ENCODE assay signal across 8 cellular contexts in genomic region chr2:231104115-231104713, GRCh38. TPM values are rescaled to one million over a fixed set of nuclear protein-coding genes. Genes with fewer than 3 reads are reported as not detected.
A peak's percentile ranks its signal among the peaks of the same experiment; 100 is the strongest.
DNase-seq lines count a peak whose midpoint lies in the region; ATAC-seq and TF ChIP-seq lines count a peak whose summit lies in the region.

No MANE protein-coding gene starts in this region.

- H2BK5ac ChIP-seq in trophoblast cell (ENCODE audit: low read depth, low read length, poor library complexity): no peak overlapping the region

- no peak overlapping the region for H3K23ac ChIP-seq in trophoblast cell (ENCODE audit: low read length)

- peaks cover 0 to 18% (median 0%) of the 10 kb centered on the region in 3 donors for H3K36me3 ChIP-seq in Peyer's patch
- peaks cover 18 to 29% of the 10 kb centered on the region in 2 experiments for H3K36me3 ChIP-seq in trophoblast cell (ENCODE audit: control insufficient read depth in 1 of 2, insufficient read depth in 2 of 2, low read length in 2 of 2)

- WGBS in trophoblast cell (ENCODE audit: extremely low coverage, insufficient coverage, insufficient read length): no CpG with 5 or more reads among the region's 3 CpGs

- H3K27me3 ChIP-seq in Peyer's patch: no peaks in the 10 kb centered on the region
- H3K27me3 ChIP-seq in trophoblast cell (ENCODE audit: insufficient read depth, low read length): no peaks in the 10 kb centered on the region

- no peak overlapping the region for H2BK120ac ChIP-seq in trophoblast cell (ENCODE audit: insufficient read depth, low read length, poor library complexity)

- H4K91ac ChIP-seq in trophoblast cell (ENCODE audit: low read depth, low read length): no peak overlapping the region

- peak overlapping the region in 1 of 4 donors; percentile 9 for H3K27ac ChIP-seq in Peyer's patch
- H3K27ac ChIP-seq in trophoblast cell (ENCODE audit: low read depth, low read length): no peak overlapping the region

- peaks cover 0 to 14% (median 0%) of the 10 kb centered on the region in 4 donors for H3K4me1 ChIP-seq in Peyer's patch
- H3K4me1 ChIP-seq in trophoblast cell (ENCODE audit: control insufficient read depth in 1 of 2, insufficient read depth in 2 of 2, low read length in 2 of 2): no peaks in the 10 kb centered on the region

- H3K4me3 ChIP-seq in Peyer's patch (no peak overlapping the region), trophoblast cell (ENCODE audit: low read depth, low read length) (no peak overlapping the region)

- no peak overlapping the region for H3K4ac ChIP-seq in trophoblast cell (ENCODE audit: low read depth, low read length)

- ATAC-seq in GM18511 (IDR thresholded peaks at IDR 0.05; ENCODE audit: unreplicated experiment) (peak; percentile 63), HG03378 (IDR thresholded peaks at IDR 0.05; ENCODE audit: unreplicated experiment) (peak; percentile 74), GM18909 (IDR thresholded peaks at IDR 0.05; ENCODE audit: poor library complexity, unreplicated experiment) (no peak)

- H3K79me1 ChIP-seq in trophoblast cell (ENCODE audit: low read length): no peaks in the 10 kb centered on the region

- H2AFZ ChIP-seq in trophoblast cell (ENCODE audit: insufficient read depth, low read length, poor library complexity): no peak overlapping the region

- no peak overlapping the region for H3K4me2 ChIP-seq in trophoblast cell (ENCODE audit: low read length)

- no peak overlapping the region for H4K12ac ChIP-seq in trophoblast cell (ENCODE audit: low read depth, low read length)

- peak; percentile 55 to 92 (median 86) for TF ChIP-seq CTCF in Peyer's patch (IDR thresholded peaks at IDR 0.05)

- DNase-seq in AG20443 (ENCODE audit: low spot score) (peak; percentile 58), Peyer's patch (peak in 2 of 3 donors; percentile 38 to 85), germinal center (ENCODE audit: low spot score) (peak; percentile 52), trophoblast cell (peak; percentile 61 to 87)
- DNase-seq in activated naive CD4-positive, alpha-beta T cell treated with Interleukin-2 at 50 U/mL for 16 hours: peak; percentile 60

- no peak overlapping the region for H4K8ac ChIP-seq in trophoblast cell (ENCODE audit: low read depth, low read length)

- H3K9ac ChIP-seq in trophoblast cell (ENCODE audit: low read length): no peak overlapping the region

- H3K9me3 ChIP-seq in Peyer's patch: peaks cover 0 to 10% (median 3%) of the 10 kb centered on the region in 4 donors
- H3K9me3 ChIP-seq in trophoblast cell (ENCODE audit: insufficient read depth, low read depth, low read length): peaks cover 5% of the 10 kb centered on the region

- H2BK12ac ChIP-seq in trophoblast cell (ENCODE audit: low read length): no peak overlapping the region

- H3K18ac ChIP-seq in trophoblast cell (ENCODE audit: low read length): no peak overlapping the region

- H3K79me2 ChIP-seq in trophoblast cell (ENCODE audit: control insufficient read depth, insufficient read depth, low read length, poor library complexity): no peaks in the 10 kb centered on the region

- H3K14ac ChIP-seq in trophoblast cell (ENCODE audit: low read length): no peak overlapping the region

- TF ChIP-seq POLR2A in Peyer's patch (IDR thresholded peaks at IDR 0.05): no peak

- H2AK5ac ChIP-seq in trophoblast cell (ENCODE audit: low read length): no peak overlapping the region

RNA-seq across cellular contexts. Expression of gene HTR2B, which starts 20.6 kb away (rescaled TPM):
- 1 to 10 TPM in 1 of 4 donors, under 1 TPM in 1, not detected in 2; 0.40 to 2.2 TPM for total RNA-seq in Peyer's patch
- polyA plus RNA-seq in trophoblast cell (2013): not detected in 2 replicates

RNA-seq across cellular contexts. Expression of gene PSMD1, which starts 47.5 kb away (rescaled TPM):
- 100 to 1,000 TPM in 3 of 4 donors, 10 to 100 TPM in 1; 89.1 to 116 (median 111) TPM for total RNA-seq in Peyer's patch
- 148 and 153 TPM in 2 replicates for polyA plus RNA-seq in trophoblast cell (2013)
